8 cellular contexts compared by ENCODE assay signal in the genomic region with DNA sequence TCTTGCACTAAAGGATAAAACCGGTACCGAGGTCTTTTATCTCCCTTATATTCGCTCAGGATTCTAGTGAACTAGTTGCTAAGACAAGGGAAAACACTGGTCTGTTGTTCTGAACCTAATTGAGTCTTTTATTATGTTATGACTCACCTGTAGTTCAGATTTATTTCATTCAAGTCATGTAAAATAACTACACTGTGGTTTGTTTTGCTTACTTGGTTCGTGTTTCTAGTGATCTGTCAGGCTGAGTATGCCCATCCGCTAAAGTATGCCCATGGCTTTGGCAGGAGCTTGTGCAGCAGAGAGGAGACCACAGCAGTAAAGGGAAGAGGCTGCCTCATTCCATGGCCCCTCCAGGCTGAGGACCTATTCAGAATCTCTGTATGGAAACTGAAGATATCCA.
DNase-seq lines count a peak whose midpoint lies in the region; ATAC-seq and TF ChIP-seq lines count a peak whose summit lies in the region.

No MANE protein-coding gene starts in this region.

- no peak overlapping the region for H3K4me3 ChIP-seq in retinal pigment epithelial cell (ENCODE audit: low read length)

- H3K27me3 Mint-ChIP-seq in central memory CD8-positive, alpha-beta T cell = no peaks in the 10 kb centered on the region

- DNase-seq in DMS153 (lab: John Stamatoyannopoulos, UW) (peak; percentile 29), DMS153 treated with DMSO at 0.1 percent for 48 hours (lab: John Stamatoyannopoulos, UW; ENCODE audit: unreplicated experiment) (no peak), LHCN-M2 (ENCODE audit: low read depth) (peak; percentile 89), retinal pigment epithelial cell (ENCODE audit: low read depth) (peak; percentile 65), retina (no peak), OCI-M1 (lab: John Stamatoyannopoulos, UW) (no peak), NAMALWA (ENCODE audit: low spot score) (no peak)
- DNase-seq in central memory CD8-positive, alpha-beta T cell (ENCODE audit: low spot score in 2 of 2) = no peak

- H3K9me3 Mint-ChIP-seq in central memory CD8-positive, alpha-beta T cell = no peaks in the 10 kb centered on the region

- no peak overlapping the region for H3K27ac Mint-ChIP-seq in central memory CD8-positive, alpha-beta T cell (ENCODE audit: low read depth)

- peaks cover 55% of the 10 kb centered on the region for H3K4me1 Mint-ChIP-seq in central memory CD8-positive, alpha-beta T cell

- ATAC-seq in central memory CD8-positive, alpha-beta T cell (replicated peaks; ENCODE audit: extremely low read depth, poor library complexity, severe bottlenecking) = peak; percentile 54

- H3K36me3 Mint-ChIP-seq in central memory CD8-positive, alpha-beta T cell (ENCODE audit: insufficient read depth) = peaks cover 5% of the 10 kb centered on the region

- no peak overlapping the region for H3K4me3 Mint-ChIP-seq in central memory CD8-positive, alpha-beta T cell

- no peak for TF ChIP-seq CTCF in retinal pigment epithelial cell (conservative IDR thresholded peaks at IDR 0.05; ENCODE audit: low read depth, low read length)

Comparison
In these comparisons a context has a peak if more than half of its experiments do, and no peak if none do; other contexts are left out.
1. DNase-seq: peak in DMS153 (single experiment), LHCN-M2 (single experiment) and retinal pigment epithelial cell (single experiment); none in DMS153 treated with DMSO at 0.1 percent for 48 hours (single experiment), central memory CD8-positive, alpha-beta T cell (0 of 2), retina (single experiment), OCI-M1 (single experiment) and NAMALWA (single experiment).